Comparison of ENCODE assay signal across 1 cellular context in the genomic region with DNA sequence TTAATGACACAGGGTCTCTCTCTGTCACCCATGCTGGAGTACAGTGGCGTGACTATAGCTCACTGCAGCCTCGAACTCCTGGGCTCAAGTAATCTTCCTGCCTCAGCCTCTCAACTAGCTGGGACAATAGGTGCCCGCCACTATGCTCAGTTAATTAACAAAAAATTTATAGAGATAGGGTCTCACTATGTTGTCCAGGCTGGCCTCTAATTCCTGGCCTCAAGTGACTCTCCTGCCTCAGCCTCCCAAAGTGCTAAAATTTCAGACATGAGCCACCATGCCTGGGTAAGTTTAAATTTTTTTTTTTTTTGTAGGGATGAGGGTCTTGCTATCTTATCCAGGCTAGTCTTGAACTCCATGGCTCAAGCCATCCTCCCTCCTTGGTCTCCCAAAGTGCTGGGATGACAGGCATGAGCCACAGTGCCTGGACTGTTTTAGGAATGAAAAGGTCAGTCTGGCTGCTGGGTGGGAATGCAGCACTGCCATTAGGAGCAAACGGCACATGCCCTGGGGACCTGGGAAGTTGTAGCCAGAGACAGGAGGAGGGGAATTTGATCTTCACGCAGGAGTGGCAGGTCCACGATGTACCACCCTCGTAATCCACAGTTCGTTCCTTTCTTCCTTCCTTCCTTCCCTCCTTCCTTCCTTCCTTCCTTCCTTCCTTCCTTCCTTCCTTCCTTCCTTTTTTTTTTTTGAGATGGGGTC.
TF ChIP-seq lines count a peak whose summit lies in the region.

No MANE protein-coding gene starts in this region.

TF ChIP-seq in K562, 482 proteins besides CTCF, POLR2A, EP300 and RAD21 (continued from another document):
- TF ChIP-seq, protein P1, sequence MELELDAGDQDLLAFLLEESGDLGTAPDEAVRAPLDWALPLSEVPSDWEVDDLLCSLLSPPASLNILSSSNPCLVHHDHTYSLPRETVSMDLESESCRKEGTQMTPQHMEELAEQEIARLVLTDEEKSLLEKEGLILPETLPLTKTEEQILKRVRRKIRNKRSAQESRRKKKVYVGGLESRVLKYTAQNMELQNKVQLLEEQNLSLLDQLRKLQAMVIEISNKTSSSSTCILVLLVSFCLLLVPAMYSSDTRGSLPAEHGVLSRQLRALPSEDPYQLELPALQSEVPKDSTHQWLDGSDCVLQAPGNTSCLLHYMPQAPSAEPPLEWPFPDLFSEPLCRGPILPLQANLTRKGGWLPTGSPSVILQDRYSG (tag; conservative IDR thresholded peaks at IDR 0.05; ENCODE audit: low read depth), result no peak
- no peak for TF ChIP-seq MXI1 (IDR thresholded peaks at IDR 0.05; ENCODE audit: low read depth, low read length)
